ENCODE assay signal across 1 cellular context in the genomic region with DNA sequence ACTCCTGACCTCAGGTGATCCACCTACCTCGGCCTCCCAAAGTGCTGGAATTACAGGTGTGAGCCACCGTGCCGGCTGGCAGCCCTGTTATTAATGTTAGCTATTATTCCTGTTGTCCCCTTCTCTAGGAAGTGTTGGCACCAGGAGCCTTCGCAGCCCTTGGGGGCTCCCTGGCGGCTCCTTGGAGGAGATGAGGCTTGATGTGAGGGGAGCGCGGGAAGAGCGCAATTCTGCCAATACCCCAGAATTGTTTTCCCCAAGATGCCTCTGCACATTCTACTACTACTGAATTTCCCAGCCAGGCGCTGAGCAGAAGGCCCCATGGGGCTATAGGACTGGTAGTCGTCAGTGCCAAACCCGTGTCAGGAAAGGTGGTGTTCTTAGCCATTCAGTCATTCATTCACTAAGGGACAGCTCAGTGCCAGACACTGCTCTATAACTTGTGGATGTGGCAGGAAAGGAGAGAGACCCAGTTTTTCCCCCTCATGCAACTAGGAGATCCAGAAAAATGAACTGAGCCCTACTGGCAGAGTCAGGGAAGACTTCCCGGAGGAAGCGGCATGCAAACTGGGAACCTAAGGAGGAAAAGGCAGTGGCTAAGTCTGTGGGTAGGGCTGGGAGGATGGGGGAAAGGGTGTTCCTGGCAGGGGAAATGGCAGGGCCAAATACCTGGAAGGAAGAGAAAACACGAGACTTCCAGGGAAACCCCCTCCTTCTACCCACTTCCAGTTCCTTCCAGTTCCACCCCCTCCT.
A peak's percentile ranks its signal among the peaks of the same experiment; 100 is the strongest.
TF ChIP-seq lines count a peak whose summit lies in the region.

No MANE protein-coding gene starts in this region.

TF ChIP-seq in HepG2, 621 proteins besides CTCF, POLR2A, EP300 and RAD21:
- TF ChIP-seq SAFB2 (CRISPR knock-in tag; IDR thresholded peaks at IDR 0.05; ENCODE audit: borderline replicate concordance, low read depth) (no peak), ZNF644 (CRISPR knock-in tag; IDR thresholded peaks at IDR 0.05; ENCODE audit: low read depth) (no peak), JDP2 (CRISPR knock-in tag; IDR thresholded peaks at IDR 0.05; ENCODE audit: borderline replicate concordance) (no peak), ZNF891 (CRISPR knock-in tag; IDR thresholded peaks at IDR 0.05) (no peak), GMEB2 (CRISPR knock-in tag; IDR thresholded peaks at IDR 0.05; ENCODE audit: low read depth) (no peak), ZFP36 (IDR thresholded peaks at IDR 0.05; ENCODE audit: borderline replicate concordance, low read depth, low read length, partially characterized antibody) (peak; percentile 76), XBP1 (CRISPR knock-in tag; IDR thresholded peaks at IDR 0.05) (no peak)
